In genomic region chr9:126957687-126958053, GRCh38 we compare ENCODE assay signal across 11 cellular contexts. TPM values are rescaled to one million over a fixed set of nuclear protein-coding genes. Genes with fewer than 3 reads are reported as not detected.
DNase-seq lines count a peak whose midpoint lies in the region; ATAC-seq and TF ChIP-seq lines count a peak whose summit lies in the region.
"Had no signal": no experiment of that assay in that cellular context is flagged by ENCODE, and none has a peak within 500 bp of the region (broad histone marks: within the 10 kb centered on the region; RNA-seq: fewer than 3 reads in every experiment).

No MANE protein-coding gene starts in this region.

- peaks cover 15% of the 10 kb centered on the region for H3K4me1 ChIP-seq in foreskin keratinocyte

- no peak for TF ChIP-seq CTCF in foreskin keratinocyte (conservative IDR thresholded peaks at IDR 0.05)

- DNase-seq in EL = peak; percentile 60
- peak; percentile 49 for DNase-seq in SW480 (ENCODE audit: low spot score)
- peak; percentile 68 to 84 for DNase-seq in foreskin keratinocyte
- DNase-seq in putamen (ENCODE audit: low spot score) = peak; percentile 27
- DNase-seq in NCI-H2029 treated with DMSO at 0.1 percent for 48 hours (lab: John Stamatoyannopoulos, UW) = no peak
- DNase-seq in cerebellar nuclear complex (lab: John Stamatoyannopoulos, UW) = no peak
- DNase-seq in mucosa of gallbladder (ENCODE audit: low spot score) = no peak
- DNase-seq: activated gamma-delta T cell; CD4-positive, CD25-positive, alpha-beta regulatory T cell; MV-4-11 had no signal

- H3K27ac ChIP-seq in foreskin keratinocyte = peak overlapping the region; percentile 42

- ATAC-seq in foreskin keratinocyte (peak; percentile 81), GM18873 (IDR thresholded peaks at IDR 0.05; ENCODE audit: low FRiP score, unreplicated experiment) (no peak)

- H3K27me3 ChIP-seq in foreskin keratinocyte = no peaks in the 10 kb centered on the region

RNA-seq across cellular contexts. Expression of gene RALGPS1, which starts 43.1 kb away (rescaled TPM):
- total RNA-seq in foreskin keratinocyte (1.2 and 1.9 TPM in 2 replicates), mucosa of gallbladder (34.7 TPM)
- 0.47 and 0.75 TPM in 2 replicates for polyA plus RNA-seq in foreskin keratinocyte

Comparison
In these comparisons a context has a peak if more than half of its experiments do, and no peak if none do; other contexts are left out.
1. DNase-seq: peak in EL (single experiment), SW480 (single experiment), foreskin keratinocyte (2 of 2) and putamen (single experiment); none in NCI-H2029 treated with DMSO at 0.1 percent for 48 hours (single experiment), cerebellar nuclear complex (0 of 2) and mucosa of gallbladder (single experiment).
2. RNA of gene RALGPS1, which starts 43.1 kb away (total RNA-seq): 34.7 TPM in mucosa of gallbladder (single experiment); 1.2 to 1.9 TPM in foreskin keratinocyte; every median in the first group is over 10 times any median in the second.